Comparison of ENCODE assay signal across 9 cellular contexts in genomic region chr7:101124376-101125056, GRCh38. TPM values are rescaled to one million over a fixed set of nuclear protein-coding genes. Genes with fewer than 3 reads are reported as not detected.
A peak's percentile ranks its signal among the peaks of the same experiment; 100 is the strongest.
DNase-seq lines count a peak whose midpoint lies in the region; ATAC-seq and TF ChIP-seq lines count a peak whose summit lies in the region.
"Had no signal": no experiment of that assay in that cellular context is flagged by ENCODE, and none has a peak within 500 bp of the region (broad histone marks: within the 10 kb centered on the region; RNA-seq: fewer than 3 reads in every experiment).

No MANE protein-coding gene starts in this region.

- H2AK9ac ChIP-seq in IMR-90 (replicated peaks; ENCODE audit: low read depth, low read length, poor library complexity), result peak overlapping the region; percentile 79

- peak overlapping the region; percentile 91 for H2BK120ac ChIP-seq in IMR-90 (ENCODE audit: low read depth, low read length)

- in situ Hi-C loops in IMR-90 (cut with MboI; ENCODE audit: low sequenced_read_pairs) (loop anchor here (25.0 kb wide), 1 partner anchor 687 kb away; the partner anchor contains the start of genes MEPCE, PPP1R35 and ZCWPW1), astrocyte of the cerebellum (cut with HindIII; ENCODE audit: low sequenced_read_pairs) (no loop called here)

- DNase-seq in AML-193 (lab: John Stamatoyannopoulos, UW), result peak; percentile 27 to 37
- DNase-seq in IMR-90, result peak; percentile 88
- peak; percentile 96 for DNase-seq in astrocyte of the cerebellum (ENCODE audit: low read depth)
- no peak for DNase-seq in lower lobe of right lung
- DNase-seq in KG1 (lab: John Stamatoyannopoulos, UW), result no peak
- DNase-seq: right cardiac atrium had no signal

- H3K9me3 ChIP-seq in IMR-90 (ENCODE audit: control insufficient read depth, insufficient read depth, low read length), result no peaks in the 10 kb centered on the region
- H3K9me3 ChIP-seq in lower lobe of right lung, result no peaks in the 10 kb centered on the region

- CTCF ChIA-PET in IMR-90 (lab: Yijun Ruan, JAX), result interaction anchor here (0.6 to 1.3 kb wide), 3 partner anchors 9 to 158 kb away, joined by 3 to 4 read pairs (median 3); no protein-coding TSS in a partner anchor

- peak overlapping the region; percentile 86 for H4K91ac ChIP-seq in IMR-90 (ENCODE audit: insufficient read depth, low read depth, low read length)

- H3K36me3 ChIP-seq in IMR-90 (ENCODE audit: control insufficient read depth, insufficient read depth, low read length), result peaks cover 7% of the 10 kb centered on the region; the same call in 1 of the 2 replicates
- H3K36me3 ChIP-seq in lower lobe of right lung, result no peaks in the 10 kb centered on the region

- peaks cover 29% of the 10 kb centered on the region for H3K9me1 ChIP-seq in IMR-90 (ENCODE audit: insufficient read depth, low read length)

- POLR2A ChIA-PET in IMR-90 (lab: Charles Lee; ENCODE audit: unreplicated experiment), result interaction anchor here (0.5 kb wide), 1 partner anchor 233 kb away, joined by 5 read pairs; no protein-coding TSS in a partner anchor

- TF ChIP-seq RAD21 in IMR-90 (IDR thresholded peaks at IDR 0.05; ENCODE audit: low read length), result peak; percentile 24; the same call in 1 of the 2 replicates

- H3K79me1 ChIP-seq in IMR-90 (ENCODE audit: low read depth in 1 of 2, low read length in 2 of 2), result peaks cover 8 to 61% of the 10 kb centered on the region in 2 experiments; a peak in 3 of 4 replicates

- no peak overlapping the region for H3K4me3 ChIP-seq in IMR-90 (ENCODE audit: insufficient read depth, low read depth, low read length)
- H3K4me3 ChIP-seq in astrocyte of the cerebellum (ENCODE audit: low read depth, low read length), result no peak overlapping the region
- no peak overlapping the region for H3K4me3 ChIP-seq in lower lobe of right lung

- peak overlapping the region; percentile 13 for H4K5ac ChIP-seq in IMR-90 (ENCODE audit: low read depth, low read length)

- peak overlapping the region; percentile 22 for H3K18ac ChIP-seq in IMR-90 (ENCODE audit: low read depth, low read length)

- H3K14ac ChIP-seq in IMR-90 (replicated peaks; ENCODE audit: low read depth, low read length), result peak overlapping the region; percentile 89

- no CpG with 5 or more reads among the region's 7 CpGs for WGBS in IMR-90 (ENCODE audit: extremely low coverage in 2 of 2, insufficient read length in 1 of 2), 2 experiments

- peak overlapping the region; percentile 89 for H2AK5ac ChIP-seq in IMR-90 (ENCODE audit: low read depth, low read length)

- H2BK5ac ChIP-seq in IMR-90 (ENCODE audit: low read depth, low read length, poor library complexity, severe bottlenecking), result peak overlapping the region; percentile 95

- H3K27me3 ChIP-seq in IMR-90 (ENCODE audit: control insufficient read depth, insufficient read depth, low read length), result no peaks in the 10 kb centered on the region
- no peaks in the 10 kb centered on the region for H3K27me3 ChIP-seq in lower lobe of right lung (ENCODE audit: low read depth)

- no peak for TF ChIP-seq CTCF in IMR-90 (conservative IDR thresholded peaks at IDR 0.05; ENCODE audit: low read depth, low read length)
- no peak for TF ChIP-seq CTCF in astrocyte of the cerebellum (IDR thresholded peaks at IDR 0.05; ENCODE audit: low read depth, low read length, missing control alignments)
- no peak for TF ChIP-seq CTCF in lower lobe of right lung (IDR thresholded peaks at IDR 0.05)

- H3K56ac ChIP-seq in IMR-90 (ENCODE audit: extremely low read depth, insufficient read depth, low read length), result peak overlapping the region; percentile 81

- peak overlapping the region; percentile 74 for H2BK15ac ChIP-seq in IMR-90 (ENCODE audit: low read depth, low read length)

- peak overlapping the region; percentile 41 for H3K9ac ChIP-seq in IMR-90 (ENCODE audit: low read depth, low read length)

- peak overlapping the region; percentile 73 for H2BK20ac ChIP-seq in IMR-90 (ENCODE audit: low read depth, low read length)

- peaks cover 27% of the 10 kb centered on the region for H3K4me1 ChIP-seq in IMR-90 (ENCODE audit: control insufficient read depth, insufficient read depth, low read length)
- peaks cover 72% of the 10 kb centered on the region for H3K4me1 ChIP-seq in lower lobe of right lung

- intact Hi-C loops in IMR-90 (cut with micrococcal nuclease), result no loop called here
- intact Hi-C loops in lower lobe of right lung (cut with DNase I), result no loop called here

- H3K4me2 ChIP-seq in IMR-90 (ENCODE audit: low read depth, low read length), result peak overlapping the region; percentile 6

- dilution Hi-C loops in IMR-90 (cut with HindIII; ENCODE audit: low sequenced_read_pairs, unreplicated experiment), result no loop called here

- H4K8ac ChIP-seq in IMR-90 (ENCODE audit: low read depth in 2 of 2, low read length in 2 of 2), result peak overlapping the region; percentile 53 to 73; a peak in 3 of 4 replicates

- H4K20me1 ChIP-seq in IMR-90 (ENCODE audit: insufficient read depth, low read length), result peaks cover 19% of the 10 kb centered on the region

- peak overlapping the region; percentile 90 for H3K4ac ChIP-seq in IMR-90 (ENCODE audit: low read depth, low read length)

- H2AFZ ChIP-seq in IMR-90 (replicated peaks; ENCODE audit: low read length, poor library complexity), result peak overlapping the region; percentile 4

- peak; percentile 4 for ATAC-seq in IMR-90 (ENCODE audit: low read depth)
- ATAC-seq in lower lobe of right lung, result no peak
- no peak for ATAC-seq in HG02885 (IDR thresholded peaks at IDR 0.05; ENCODE audit: poor library complexity, unreplicated experiment)
- ATAC-seq in HG02642 (IDR thresholded peaks at IDR 0.05; ENCODE audit: poor library complexity, unreplicated experiment), result no peak
- ATAC-seq in GM19467 (IDR thresholded peaks at IDR 0.05; ENCODE audit: unreplicated experiment), result no peak

- H3K27ac ChIP-seq in IMR-90 (ENCODE audit: insufficient read depth, low read length) (peak overlapping the region; percentile 74), lower lobe of right lung (peak overlapping the region; percentile 71)

- BruUV-seq in IMR-90 (replicated peaks; lab: Mats Ljungman, UMichigan), result TSS peak; percentile 84

- peak overlapping the region; percentile 85 for H3K23ac ChIP-seq in IMR-90 (ENCODE audit: low read depth, low read length)

- TF ChIP-seq POLR2A in IMR-90 (IDR thresholded peaks at IDR 0.05; ENCODE audit: low read depth, low read length), result peak; percentile 69

TF ChIP-seq in IMR-90, 13 proteins besides CTCF, POLR2A, EP300 and RAD21:
- peak; percentile 33; the same call in 1 of the 2 replicates for TF ChIP-seq NFE2L2 (IDR thresholded peaks at IDR 0.05; ENCODE audit: low read depth, low read length)
- TF ChIP-seq RCOR1 (IDR thresholded peaks at IDR 0.05; ENCODE audit: insufficient replicate concordance, low read length), result peak; percentile 43
- TF ChIP-seq SMC3 (IDR thresholded peaks at IDR 0.05; ENCODE audit: low read depth, low read length), result no peak
- no peak; the same call in 1 of the 2 replicates for TF ChIP-seq CHD1 (IDR thresholded peaks at IDR 0.05; ENCODE audit: low read depth, low read length)
- no peak for TF ChIP-seq CEBPB (IDR thresholded peaks at IDR 0.05; ENCODE audit: low read depth, low read length)
- TF ChIP-seq, protein P1, sequence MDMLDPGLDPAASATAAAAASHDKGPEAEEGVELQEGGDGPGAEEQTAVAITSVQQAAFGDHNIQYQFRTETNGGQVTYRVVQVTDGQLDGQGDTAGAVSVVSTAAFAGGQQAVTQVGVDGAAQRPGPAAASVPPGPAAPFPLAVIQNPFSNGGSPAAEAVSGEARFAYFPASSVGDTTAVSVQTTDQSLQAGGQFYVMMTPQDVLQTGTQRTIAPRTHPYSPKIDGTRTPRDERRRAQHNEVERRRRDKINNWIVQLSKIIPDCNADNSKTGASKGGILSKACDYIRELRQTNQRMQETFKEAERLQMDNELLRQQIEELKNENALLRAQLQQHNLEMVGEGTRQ (IDR thresholded peaks at IDR 0.05; ENCODE audit: low read depth, low read length), result peak; percentile 43; the same call in 1 of the 2 replicates
- no peak for TF ChIP-seq FOS (IDR thresholded peaks at IDR 0.05; ENCODE audit: low read depth, low read length)
- peak; percentile 63; the same call in 1 of the 2 replicates for TF ChIP-seq RFX5 (IDR thresholded peaks at IDR 0.05; ENCODE audit: low read depth, low read length)
- TF ChIP-seq MAZ (IDR thresholded peaks at IDR 0.05; ENCODE audit: borderline replicate concordance, low read depth, low read length), result 0 out of 2 replicates have a peak, but pooled peaks have one; percentile 11
- TF ChIP-seq BHLHE40 (IDR thresholded peaks at IDR 0.05; ENCODE audit: low read depth, low read length), result 0 out of 2 replicates have a peak, but pooled peaks have one; percentile 32

RNA-seq across cellular contexts. Expression of gene SERPINE1, which starts 2.4 kb away (rescaled TPM):
- total RNA-seq in IMR-90 (2012; rRNA removed) (1,441 and 1,485 TPM in 2 replicates), lower lobe of right lung (15.4 TPM)
- 2,783 and 2,870 TPM in 2 replicates for polyA plus RNA-seq in IMR-90 (2012; rRNA removed)
- 1,325 and 1,597 TPM in 2 replicates for polyA plus RNA-seq in IMR-90 (2012; cell fraction: cytosol; rRNA removed)
- polyA plus RNA-seq in IMR-90 (2012; cell fraction: nucleus; rRNA removed; ENCODE audit: low replicate concordance), result 924 and 1,074 TPM in 2 replicates

RNA-seq across cellular contexts. Expression of gene AP1S1, which starts 29.8 kb away (rescaled TPM):
- 233 and 295 TPM in 2 replicates for total RNA-seq in IMR-90 (2012; rRNA removed)
- 178 and 187 TPM in 2 replicates for polyA plus RNA-seq in IMR-90 (2012; rRNA removed)
- polyA plus RNA-seq in IMR-90 (2012; cell fraction: cytosol; rRNA removed), result 282 and 325 TPM in 2 replicates
- 110 and 121 TPM in 2 replicates for polyA plus RNA-seq in IMR-90 (2012; cell fraction: nucleus; rRNA removed; ENCODE audit: low replicate concordance)
- 28.4 TPM for total RNA-seq in lower lobe of right lung

RNA-seq across cellular contexts. Expression of gene TRIM56, which starts 39.2 kb away (rescaled TPM):
- 3.9 and 4.4 TPM in 2 replicates for total RNA-seq in IMR-90 (2012; rRNA removed)
- 4.7 and 5.9 TPM in 2 replicates for polyA plus RNA-seq in IMR-90 (2012; rRNA removed)
- 2.7 and 2.9 TPM in 2 replicates for polyA plus RNA-seq in IMR-90 (2012; cell fraction: cytosol; rRNA removed)
- 10.6 and 11.6 TPM in 2 replicates for polyA plus RNA-seq in IMR-90 (2012; cell fraction: nucleus; rRNA removed; ENCODE audit: low replicate concordance)
- 61.9 TPM for total RNA-seq in lower lobe of right lung

RNA-seq across cellular contexts. Expression of gene VGF, which starts 40.9 kb away (rescaled TPM):
- total RNA-seq in IMR-90 (2012; rRNA removed) (0.18 and 0.28 TPM in 2 replicates), lower lobe of right lung (0.15 TPM)
- 0.50 and 0.59 TPM in 2 replicates for polyA plus RNA-seq in IMR-90 (2012; rRNA removed)
- 0.64 and 0.82 TPM in 2 replicates for polyA plus RNA-seq in IMR-90 (2012; cell fraction: cytosol; rRNA removed)
- 0.36 and 0.83 TPM in 2 replicates for polyA plus RNA-seq in IMR-90 (2012; cell fraction: nucleus; rRNA removed; ENCODE audit: low replicate concordance)
- total RNA-seq: right cardiac atrium had no signal

RNA-seq across cellular contexts. Expression of gene NAT16, which starts 55.6 kb away (rescaled TPM):
- total RNA-seq in IMR-90 (2012; rRNA removed), result not detected in 2 replicates
- polyA plus RNA-seq in IMR-90 (2012; rRNA removed), result 0.03 and 0.05 TPM in 2 replicates
- polyA plus RNA-seq in IMR-90 (2012; cell fraction: cytosol; rRNA removed), result 0.02 and 0.04 TPM in 2 replicates
- polyA plus RNA-seq in IMR-90 (2012; cell fraction: nucleus; rRNA removed; ENCODE audit: low replicate concordance), result 0.25 and 0.53 TPM in 2 replicates
- total RNA-seq in lower lobe of right lung, result not detected
- total RNA-seq: right cardiac atrium had no signal
- polyA plus RNA-seq: right cardiac atrium had no signal

Comparison
In these comparisons a context has a peak if more than half of its experiments do, and no peak if none do; other contexts are left out.
1. DNase-seq: peak in AML-193 (2 of 2), IMR-90 (single experiment) and astrocyte of the cerebellum (single experiment); none in lower lobe of right lung (single experiment) and KG1 (single experiment).
2. RNA of gene SERPINE1, which starts 2.4 kb away (total RNA-seq): 1,441 to 1,485 TPM in IMR-90; 15.4 TPM in lower lobe of right lung (single experiment); every median in the first group is over 10 times any median in the second.
3. RNA of gene TRIM56, which starts 39.2 kb away (total RNA-seq): 61.9 TPM in lower lobe of right lung (single experiment); 3.9 to 4.4 TPM in IMR-90; every median in the first group is over 10 times any median in the second.